Comparison of ENCODE assay signal across 33 cellular contexts in genomic region chr19:5181331-5181730, GRCh38.
"Had no signal": no experiment of that assay in that cellular context is flagged by ENCODE, and none has a peak within 500 bp of the region (broad histone marks: within the 10 kb centered on the region; RNA-seq: fewer than 3 reads in every experiment).

No MANE protein-coding gene starts in this region.

- H3K36me3 Mint-ChIP-seq: activated naive CD4-positive, alpha-beta T cell treated with anti-CD3 and anti-CD28 coated beads, Interleukin-2, amount 50 U/mL, for 72 hours; activated naive CD8-positive, alpha-beta T cell treated with anti-CD3 and anti-CD28 coated beads, Interleukin-2, amount 10 ng/mL, durations not matched to agents 7 days and 5 days had no signal

- H3K4me1 Mint-ChIP-seq: activated B cell treated with CpG ODN at 0.5 μM for 24 hours; activated naive CD8-positive, alpha-beta T cell treated with anti-CD3 and anti-CD28 coated beads, Interleukin-2, amount 10 ng/mL, durations not matched to agents 7 days and 5 days; T-helper 17 cell had no signal

- H3K27ac Mint-ChIP-seq: activated B cell treated with CpG ODN at 0.5 μM for 24 hours; activated CD8-positive, alpha-beta T cell treated with anti-CD3 and anti-CD28 coated beads for 36 hours; activated naive CD4-positive, alpha-beta T cell treated with anti-CD3 and anti-CD28 coated beads for 36 hours; activated naive CD4-positive, alpha-beta T cell treated with anti-CD3 and anti-CD28 coated beads, Interleukin-2, amount 50 U/mL, for 72 hours; activated naive CD8-positive, alpha-beta T cell treated with anti-CD3 and anti-CD28 coated beads, Interleukin-2, amount 10 ng/mL, durations not matched to agents 7 days and 5 days; activated T-helper 17 cell treated with anti-CD3 and anti-CD28 coated beads, Interleukin-2, amount 50 U/mL, for 72 hours; brain; T-helper 17 cell; T-helper 2 cell treated with Interferon-gamma antibody and Interleukin-4, amounts not matched to agents 5 μg/mL and 100 μg/mL, for 36 hours had no signal

- DNase-seq: activated B cell treated with CpG ODN at 0.5 μM for 24 hours; activated CD4-positive, alpha-beta T cell treated with anti-CD3 and anti-CD28 coated beads for 48 hours; activated CD4-positive, alpha-beta T cell treated with anti-CD3 and anti-CD28 coated beads, Interleukin-2, amount 50 U/mL, for 1 hour; activated CD4-positive, alpha-beta T cell treated with anti-CD3 and anti-CD28 coated beads, Interleukin-2, amount 50 U/mL, for 48 hours; activated CD8-positive, alpha-beta memory T cell treated with anti-CD3 and anti-CD28 coated beads for 24 hours; activated CD8-positive, alpha-beta T cell treated with anti-CD3 and anti-CD28 coated beads for 36 hours; activated effector memory CD4-positive, alpha-beta T cell treated with Interleukin-2 at 50 U/mL for 16 hours; activated gamma-delta T cell treated with Interleukin-2 at 50 U/mL for 16 hours; activated naive CD4-positive, alpha-beta T cell treated with anti-CD3 and anti-CD28 coated beads for 36 hours; activated naive CD8-positive, alpha-beta T cell treated with anti-CD3 and anti-CD28 coated beads, Interleukin-2, amount 10 ng/mL, durations not matched to agents 7 days and 5 days; activated T-cell treated with anti-CD3 and anti-CD28 coated beads, Interleukin-2, amount 50 U/mL, for 4 hours; central memory CD4-positive, alpha-beta T cell; cerebellar nuclear complex; colonic mucosa; effector CD8-positive, alpha-beta T cell; esophagus squamous epithelium; head of caudate nucleus; T-helper 1 cell; T-helper 17 cell; T1000; WERI-Rb-1 had no signal

- H3K9me3 ChIP-seq: ascending aorta, breast epithelium, colonic mucosa, esophagus squamous epithelium had no signal

- H3K27ac ChIP-seq: ascending aorta, breast epithelium, cardiac muscle cell, colonic mucosa, epithelial cell of prostate, esophagus squamous epithelium, WERI-Rb-1 had no signal

- H3K36me3 ChIP-seq: ascending aorta, breast epithelium, cardiac muscle cell, colonic mucosa, esophagus squamous epithelium, WERI-Rb-1 had no signal

- H3K4me3 ChIP-seq: ascending aorta, breast epithelium, cardiac muscle cell, colonic mucosa, esophagus squamous epithelium had no signal

- H3K9me3 Mint-ChIP-seq: activated B cell treated with CpG ODN at 0.5 μM for 24 hours; activated CD8-positive, alpha-beta T cell treated with anti-CD3 and anti-CD28 coated beads for 36 hours; activated naive CD4-positive, alpha-beta T cell treated with anti-CD3 and anti-CD28 coated beads for 36 hours; activated naive CD4-positive, alpha-beta T cell treated with anti-CD3 and anti-CD28 coated beads, Interleukin-2, amount 50 U/mL, for 72 hours; activated naive CD8-positive, alpha-beta T cell treated with anti-CD3 and anti-CD28 coated beads, Interleukin-2, amount 10 ng/mL, durations not matched to agents 7 days and 5 days; activated T-cell treated with anti-CD3 and anti-CD28 coated beads, Interleukin-2, amount 50 U/mL, for 4 hours; activated T-helper 17 cell treated with anti-CD3 and anti-CD28 coated beads, Interleukin-2, amount 50 U/mL, for 72 hours; brain; T-helper 2 cell treated with Interferon-gamma antibody and Interleukin-4, amounts not matched to agents 5 μg/mL and 100 μg/mL, for 36 hours had no signal

- H3K4me3 Mint-ChIP-seq: activated B cell treated with CpG ODN at 0.5 μM for 24 hours; activated CD8-positive, alpha-beta T cell treated with anti-CD3 and anti-CD28 coated beads for 36 hours; activated naive CD4-positive, alpha-beta T cell treated with anti-CD3 and anti-CD28 coated beads for 36 hours; activated naive CD8-positive, alpha-beta T cell treated with anti-CD3 and anti-CD28 coated beads, Interleukin-2, amount 10 ng/mL, durations not matched to agents 7 days and 5 days; activated T-cell treated with anti-CD3 and anti-CD28 coated beads, Interleukin-2, amount 50 U/mL, for 4 hours; activated T-helper 17 cell treated with anti-CD3 and anti-CD28 coated beads, Interleukin-2, amount 50 U/mL, for 72 hours; brain; T-helper 17 cell; T-helper 2 cell treated with Interferon-gamma antibody and Interleukin-4, amounts not matched to agents 5 μg/mL and 100 μg/mL, for 36 hours had no signal

- ATAC-seq: activated CD4-positive, CD25-positive, alpha-beta regulatory T cell treated with anti-CD3 and anti-CD28 coated beads, Interleukin-2, amount 50 U/mL, for 24 hours; activated CD8-positive, alpha-beta T cell treated with anti-CD3 and anti-CD28 coated beads for 36 hours; activated naive CD4-positive, alpha-beta T cell treated with anti-CD3 and anti-CD28 coated beads, Interleukin-2, amount 50 U/mL, for 72 hours; activated T-cell treated with anti-CD3 and anti-CD28 coated beads, Interleukin-2, amount 50 U/mL, for 4 hours; activated T-helper 17 cell treated with anti-CD3 and anti-CD28 coated beads, Interleukin-2, amount 50 U/mL, for 72 hours; T-helper 17 cell had no signal

- H3K27me3 Mint-ChIP-seq: activated B cell treated with CpG ODN at 0.5 μM for 24 hours; activated CD8-positive, alpha-beta T cell treated with anti-CD3 and anti-CD28 coated beads for 36 hours; brain had no signal

- FAIRE-seq: endometrium, endothelial cell of umbilical vein, frontal cortex had no signal

- H3K4me1 ChIP-seq: ascending aorta, breast epithelium, colonic mucosa had no signal
